In genomic region chr11:64633555-64634159, GRCh38 we compare ENCODE assay signal across 23 cellular contexts. TPM values are rescaled to one million over a fixed set of nuclear protein-coding genes. Genes with fewer than 3 reads are reported as not detected.
"Had no signal": no experiment of that assay in that cellular context is flagged by ENCODE, and none has a peak within 500 bp of the region (broad histone marks: within the 10 kb centered on the region; RNA-seq: fewer than 3 reads in every experiment).

No MANE protein-coding gene starts in this region.

- H3K27ac ChIP-seq: body of pancreas, esophagus muscularis mucosa, lower lobe of right lung, psoas muscle, right lobe of liver, SK-N-MC, spleen, tibial nerve had no signal

- H3K4me3 ChIP-seq: body of pancreas, esophagus muscularis mucosa, lower lobe of right lung, psoas muscle, right lobe of liver, SK-N-MC, spleen, tibial nerve had no signal

- H3K27me3 ChIP-seq: body of pancreas, dorsolateral prefrontal cortex, right lobe of liver had no signal

- H3K4me3 Mint-ChIP-seq: mesothelial cell of epicardium; stimulated activated naive B cell treated with anti-CD40 and anti-IgM and Interleukin-4, amounts not matched to agents 10 μg/mL and 1 μg/mL and 100 μg/mL, for 72 hours had no signal

- H3K9me3 Mint-ChIP-seq: mesothelial cell of epicardium; stimulated activated naive B cell treated with anti-CD40 and anti-IgM and Interleukin-4, amounts not matched to agents 10 μg/mL and 1 μg/mL and 100 μg/mL, for 72 hours had no signal

- H3K27ac Mint-ChIP-seq: mesothelial cell of epicardium; stimulated activated naive B cell treated with anti-CD40 and anti-IgM and Interleukin-4, amounts not matched to agents 10 μg/mL and 1 μg/mL and 100 μg/mL, for 72 hours had no signal

- H3K36me3 ChIP-seq: esophagus muscularis mucosa, lower lobe of right lung, right lobe of liver, spleen, tibial nerve had no signal

- H3K4me1 ChIP-seq: body of pancreas, lower lobe of right lung, psoas muscle, right lobe of liver had no signal

- H3K36me3 Mint-ChIP-seq: mesothelial cell of epicardium; stimulated activated naive B cell treated with anti-CD40 and anti-IgM and Interleukin-4, amounts not matched to agents 10 μg/mL and 1 μg/mL and 100 μg/mL, for 72 hours had no signal

- ATAC-seq: body of pancreas; left cardiac atrium; lower lobe of right lung; psoas muscle; right lobe of liver; stimulated activated naive B cell treated with anti-CD40 and anti-IgM and Interleukin-4, amounts not matched to agents 10 μg/mL and 1 μg/mL and 100 μg/mL, for 72 hours had no signal

- DNase-seq: activated CD4-positive, alpha-beta T cell treated with anti-CD3 and anti-CD28 coated beads, Interleukin-2, amount 50 U/mL, for 48 hours; activated CD4-positive, CD25-positive, alpha-beta regulatory T cell; activated CD8-positive, alpha-beta memory T cell treated with anti-CD3 and anti-CD28 coated beads, Interleukin-2, amount 50 U/mL, for 48 hours; body of pancreas; cerebellar nuclear complex; dorsolateral prefrontal cortex; glutamatergic neuron; left cardiac atrium; lower lobe of right lung; occipital lobe; psoas muscle; right lobe of liver; spleen; stimulated activated CD4-positive, alpha-beta T cell treated with anti-CD3 and anti-CD28 coated beads, Interleukin-1b, Interleukin-23, amount 100 ng/mL, for 48 hours; stimulated activated naive B cell treated with anti-CD40 and anti-IgM and Interleukin-4, amounts not matched to agents 10 μg/mL and 1 μg/mL and 100 μg/mL, for 72 hours had no signal

- H3K9me3 ChIP-seq: body of pancreas, esophagus muscularis mucosa, lower lobe of right lung, psoas muscle, right lobe of liver, spleen, tibial nerve had no signal

RNA-seq across cellular contexts. Expression of gene SLC22A12, which starts 42.6 kb away (rescaled TPM):
- total RNA-seq: body of pancreas; dorsolateral prefrontal cortex; esophagus muscularis mucosa; fibroblast of villous mesenchyme; left cardiac atrium; lower lobe of right lung; mesothelial cell of epicardium; myocyte; occipital lobe; psoas muscle; spleen; subcutaneous adipose tissue; T-helper 1 cell treated with Interleukin-12 subunit alpha and Interleukin-12 subunit beta and Interleukin-4 antibody, amounts not matched to agents 30 ng/mL and 1 ng/mL, for 36 hours had no signal
